23 cellular contexts compared by ENCODE assay signal in the genomic region with DNA sequence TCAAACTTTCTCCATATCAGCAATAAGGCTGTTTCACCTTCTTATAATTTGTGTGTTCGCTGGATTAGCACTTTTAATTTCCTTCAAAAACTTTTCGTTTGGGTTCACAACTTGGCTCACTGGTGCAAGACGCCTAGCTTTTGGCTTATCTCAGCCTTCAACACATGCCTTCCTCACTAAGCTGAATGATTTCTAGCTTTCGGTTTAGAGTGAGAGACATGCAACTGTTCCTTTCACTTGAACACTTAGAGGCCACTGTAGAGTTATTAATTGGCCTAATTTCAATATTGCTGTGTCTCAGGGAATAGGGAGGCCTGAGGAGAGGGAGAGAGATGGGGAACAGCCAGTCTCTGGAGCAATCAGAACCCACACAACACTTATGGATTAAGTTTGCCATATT.
A peak's percentile ranks its signal among the peaks of the same experiment; 100 is the strongest.
DNase-seq lines count a peak whose midpoint lies in the region; ATAC-seq and TF ChIP-seq lines count a peak whose summit lies in the region.
"Had no signal": no experiment of that assay in that cellular context is flagged by ENCODE, and none has a peak within 500 bp of the region (broad histone marks: within the 10 kb centered on the region; RNA-seq: fewer than 3 reads in every experiment).

No MANE protein-coding gene starts in this region.

- peak overlapping the region; percentile 29 for H3K27ac Mint-ChIP-seq in stimulated activated memory B cell treated with anti-CD40 and anti-IgM and Interleukin-4, amounts not matched to agents 10 μg/mL and 1 μg/mL and 100 μg/mL, for 72 hours
- no peak overlapping the region for H3K27ac Mint-ChIP-seq in nephron progenitor cell
- H3K27ac Mint-ChIP-seq: activated naive CD8-positive, alpha-beta T cell treated with anti-CD3 and anti-CD28 coated beads, Interleukin-2, amount 10 ng/mL, durations not matched to agents 7 days and 5 days; GM23338; neural progenitor cell; T-helper 2 cell treated with Interferon-gamma antibody and Interleukin-4, amounts not matched to agents 5 μg/mL and 100 μg/mL, for 36 hours had no signal

- H3K9me3 Mint-ChIP-seq in stimulated activated memory B cell treated with anti-CD40 and anti-IgM and Interleukin-4, amounts not matched to agents 10 μg/mL and 1 μg/mL and 100 μg/mL, for 72 hours = no peaks in the 10 kb centered on the region
- no peaks in the 10 kb centered on the region for H3K9me3 Mint-ChIP-seq in nephron progenitor cell
- H3K9me3 Mint-ChIP-seq: activated naive CD8-positive, alpha-beta T cell treated with anti-CD3 and anti-CD28 coated beads, Interleukin-2, amount 10 ng/mL, durations not matched to agents 7 days and 5 days; neural progenitor cell; T-helper 2 cell treated with Interferon-gamma antibody and Interleukin-4, amounts not matched to agents 5 μg/mL and 100 μg/mL, for 36 hours had no signal

- TF ChIP-seq CTCF in nephron progenitor cell (IDR thresholded peaks at IDR 0.05) = no peak

- DNase-seq in nephron progenitor cell (no peak), foreskin melanocyte (no peak)
- DNase-seq: activated CD4-positive, CD25-positive, alpha-beta regulatory T cell; activated naive CD8-positive, alpha-beta T cell treated with anti-CD3 and anti-CD28 coated beads, Interleukin-2, amount 10 ng/mL, durations not matched to agents 7 days and 5 days; AML-193; body of pancreas; COR-L47; cortex of kidney; foreskin fibroblast; midbrain; NCI-H1417; NCI-H2171; NCI-H774; stimulated activated CD8-positive, alpha-beta memory T cell treated with anti-CD3 and anti-CD28 coated beads, Interleukin-4, amount 100 ng/mL, for 48 hours had no signal

- ATAC-seq in GM19023 (IDR thresholded peaks at IDR 0.05; ENCODE audit: unreplicated experiment) (peak; percentile 69), GM21786 (IDR thresholded peaks at IDR 0.05; ENCODE audit: unreplicated experiment) (peak; percentile 52), HG03196 (IDR thresholded peaks at IDR 0.05; ENCODE audit: unreplicated experiment) (peak; percentile 66), HG02642 (IDR thresholded peaks at IDR 0.05; ENCODE audit: poor library complexity, unreplicated experiment) (no peak)
- peak; percentile 74 for ATAC-seq in stimulated activated memory B cell treated with anti-CD40 and anti-IgM and Interleukin-4, amounts not matched to agents 10 μg/mL and 1 μg/mL and 100 μg/mL, for 72 hours
- ATAC-seq: body of pancreas, GM23338, Panc1 had no signal

- H3K36me3 Mint-ChIP-seq in stimulated activated memory B cell treated with anti-CD40 and anti-IgM and Interleukin-4, amounts not matched to agents 10 μg/mL and 1 μg/mL and 100 μg/mL, for 72 hours = no peaks in the 10 kb centered on the region
- H3K36me3 Mint-ChIP-seq in nephron progenitor cell (ENCODE audit: low read depth) = no peaks in the 10 kb centered on the region
- H3K36me3 Mint-ChIP-seq: activated naive CD8-positive, alpha-beta T cell treated with anti-CD3 and anti-CD28 coated beads, Interleukin-2, amount 10 ng/mL, durations not matched to agents 7 days and 5 days; neural progenitor cell had no signal

- no peak overlapping the region for H3K4me3 Mint-ChIP-seq in stimulated activated memory B cell treated with anti-CD40 and anti-IgM and Interleukin-4, amounts not matched to agents 10 μg/mL and 1 μg/mL and 100 μg/mL, for 72 hours
- no peak overlapping the region for H3K4me3 Mint-ChIP-seq in nephron progenitor cell
- H3K4me3 Mint-ChIP-seq: activated naive CD8-positive, alpha-beta T cell treated with anti-CD3 and anti-CD28 coated beads, Interleukin-2, amount 10 ng/mL, durations not matched to agents 7 days and 5 days; GM23338; neural progenitor cell; T-helper 2 cell treated with Interferon-gamma antibody and Interleukin-4, amounts not matched to agents 5 μg/mL and 100 μg/mL, for 36 hours had no signal

- H3K4me1 Mint-ChIP-seq in stimulated activated memory B cell treated with anti-CD40 and anti-IgM and Interleukin-4, amounts not matched to agents 10 μg/mL and 1 μg/mL and 100 μg/mL, for 72 hours = peaks cover 26% of the 10 kb centered on the region
- H3K4me1 Mint-ChIP-seq in nephron progenitor cell = no peaks in the 10 kb centered on the region
- H3K4me1 Mint-ChIP-seq: activated naive CD8-positive, alpha-beta T cell treated with anti-CD3 and anti-CD28 coated beads, Interleukin-2, amount 10 ng/mL, durations not matched to agents 7 days and 5 days; GM23338; neural progenitor cell had no signal

- H3K27me3 Mint-ChIP-seq in stimulated activated memory B cell treated with anti-CD40 and anti-IgM and Interleukin-4, amounts not matched to agents 10 μg/mL and 1 μg/mL and 100 μg/mL, for 72 hours = no peaks in the 10 kb centered on the region
- peaks cover 16% of the 10 kb centered on the region for H3K27me3 Mint-ChIP-seq in nephron progenitor cell (ENCODE audit: low read depth, poor library complexity)
